ENCODE assay signal across 34 cellular contexts in the genomic region with DNA sequence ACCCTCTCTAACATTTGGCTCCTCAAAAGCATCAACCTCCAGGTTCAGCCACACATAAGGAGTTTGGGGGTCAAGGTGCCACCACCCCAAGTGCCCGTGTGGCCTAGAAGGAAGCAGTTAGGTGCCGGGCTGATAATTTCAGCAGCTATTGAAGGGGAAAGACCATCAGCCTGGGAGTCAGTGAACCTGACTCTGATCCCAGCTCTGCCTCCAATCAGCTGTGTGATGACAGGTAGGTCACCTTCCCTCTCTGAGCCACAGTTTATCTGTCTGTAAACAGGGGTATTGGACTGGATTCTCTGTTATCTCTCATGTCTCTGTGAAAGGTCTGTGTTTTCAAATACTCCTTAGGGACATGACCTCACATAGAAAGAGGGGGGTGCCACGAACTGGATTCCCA. TPM values are rescaled to one million over a fixed set of nuclear protein-coding genes. Genes with fewer than 3 reads are reported as not detected.
"Had no signal": no experiment of that assay in that cellular context is flagged by ENCODE, and none has a peak within 500 bp of the region (broad histone marks: within the 10 kb centered on the region; RNA-seq: fewer than 3 reads in every experiment).

No MANE protein-coding gene starts in this region.

- H3K4me3 Mint-ChIP-seq: naive thymus-derived CD8-positive, alpha-beta T cell; natural killer cell treated with Interleukin-12 subunit alpha and Interleukin-12 subunit beta and Interleukin-15 and Interleukin-18, amount 100 ng/mL, for 72 hours; nephron progenitor cell; stimulated activated memory B cell treated with anti-CD40 and anti-IgM and Interleukin-4, amounts not matched to agents 10 μg/mL and 1 μg/mL and 100 μg/mL, for 72 hours; stimulated activated naive CD8-positive, alpha-beta T cell treated with anti-CD3 and anti-CD28 coated beads, Interleukin-15, amount 100 ng/mL, for 72 hours; type B pancreatic cell had no signal

- H3K9me3 ChIP-seq: neutrophil, ovary, psoas muscle, spleen, suprapubic skin, testis, tibial artery, transverse colon, upper lobe of right lung, uterus had no signal

- H3K4me2 ChIP-seq: smooth muscle cell had no signal

- H3K36me3 Mint-ChIP-seq: naive thymus-derived CD8-positive, alpha-beta T cell; natural killer cell treated with Interleukin-12 subunit alpha and Interleukin-12 subunit beta and Interleukin-15 and Interleukin-18, amount 100 ng/mL, for 72 hours; stimulated activated memory B cell treated with anti-CD40 and anti-IgM and Interleukin-4, amounts not matched to agents 10 μg/mL and 1 μg/mL and 100 μg/mL, for 72 hours; type B pancreatic cell had no signal

- H2AFZ ChIP-seq: parathyroid adenoma had no signal

- H3K4me3 ChIP-seq: ovary, psoas muscle, skin epidermis, smooth muscle cell, spleen, suprapubic skin, testis, tibial artery, transverse colon, upper lobe of right lung, uterus had no signal

- H3K27ac ChIP-seq: neutrophil, ovary, parathyroid adenoma, psoas muscle, skin epidermis, spleen, suprapubic skin, testis, tibial artery, transverse colon, upper lobe of right lung, uterus had no signal

- H3K27me3 ChIP-seq: ovary, testis, uterus had no signal

- DNase-seq: naive thymus-derived CD8-positive, alpha-beta T cell; nephron progenitor cell; nucleus accumbens; ovary; psoas muscle; right cardiac atrium; spleen; stimulated activated CD4-positive, alpha-beta T cell treated with anti-CD3 and anti-CD28 coated beads, Interleukin-12 subunit alpha, Interleukin-12 subunit beta, amount 100 ng/mL, for 4 hours; stimulated activated CD4-positive, alpha-beta T cell treated with anti-CD3 and anti-CD28 coated beads, Interleukin-1b, Interleukin-23, amount 100 ng/mL, for 48 hours; stimulated activated CD4-positive, alpha-beta T cell treated with anti-CD3 and anti-CD28 coated beads, Interleukin-4, amount 100 ng/mL, for 1 hour; stimulated activated CD4-positive, alpha-beta T cell treated with anti-CD3 and anti-CD28 coated beads, Interleukin-4, amount 100 ng/mL, for 4 hours; stimulated activated CD8-positive, alpha-beta memory T cell treated with anti-CD3 and anti-CD28 coated beads, Interleukin-4, amount 100 ng/mL, for 48 hours; stimulated activated naive CD4-positive, alpha-beta T cell; stimulated activated naive CD8-positive, alpha-beta T cell treated with anti-CD3 and anti-CD28 coated beads, Interleukin-15, amount 100 ng/mL, for 72 hours; stimulated activated naive CD8-positive, alpha-beta T cell treated with anti-CD3 and anti-CD28 coated beads, Interleukin-15, Interleukin-2, amounts not matched to agents 100 U/mL and 50 U/mL, for 24 hours; testis; tibial artery; transverse colon; upper lobe of right lung; uterus had no signal

- H3K9me3 Mint-ChIP-seq: naive thymus-derived CD8-positive, alpha-beta T cell; natural killer cell treated with Interleukin-12 subunit alpha and Interleukin-12 subunit beta and Interleukin-15 and Interleukin-18, amount 100 ng/mL, for 72 hours; nephron progenitor cell; neural crest cell; stimulated activated memory B cell treated with anti-CD40 and anti-IgM and Interleukin-4, amounts not matched to agents 10 μg/mL and 1 μg/mL and 100 μg/mL, for 72 hours; stimulated activated naive CD8-positive, alpha-beta T cell treated with anti-CD3 and anti-CD28 coated beads, Interleukin-15, amount 100 ng/mL, for 72 hours; type B pancreatic cell had no signal

- H3K27ac Mint-ChIP-seq: natural killer cell treated with Interleukin-12 subunit alpha and Interleukin-12 subunit beta and Interleukin-15 and Interleukin-18, amount 100 ng/mL, for 72 hours; nephron progenitor cell; progenitor cell of endocrine pancreas; stimulated activated memory B cell treated with anti-CD40 and anti-IgM and Interleukin-4, amounts not matched to agents 10 μg/mL and 1 μg/mL and 100 μg/mL, for 72 hours; stimulated activated naive CD8-positive, alpha-beta T cell treated with anti-CD3 and anti-CD28 coated beads, Interleukin-15, amount 100 ng/mL, for 72 hours; type B pancreatic cell had no signal

- H3K36me3 ChIP-seq: neutrophil, ovary, spleen, suprapubic skin, tibial artery, transverse colon, upper lobe of right lung, uterus had no signal

- H3K79me2 ChIP-seq: parathyroid adenoma had no signal

- H3K4me1 ChIP-seq: uterus had no signal

RNA-seq across cellular contexts. Expression of gene CRHR1, which starts 3.9 kb away (rescaled TPM):
- total RNA-seq: naive thymus-derived CD8-positive, alpha-beta T cell; natural killer cell treated with Interleukin-12 subunit alpha and Interleukin-12 subunit beta and Interleukin-15 and Interleukin-18, amount 100 ng/mL, for 72 hours; omental fat pad; progenitor cell of endocrine pancreas; renal cortical epithelial cell; right cardiac atrium; spleen; transverse colon; upper lobe of right lung had no signal

RNA-seq across cellular contexts. Expression of gene SPPL2C, which starts 56.6 kb away (rescaled TPM):
- total RNA-seq: naive thymus-derived CD8-positive, alpha-beta T cell; natural killer cell treated with Interleukin-12 subunit alpha and Interleukin-12 subunit beta and Interleukin-15 and Interleukin-18, amount 100 ng/mL, for 72 hours; neural crest cell; omental fat pad; ovary; progenitor cell of endocrine pancreas; psoas muscle; renal cortical epithelial cell; right cardiac atrium; sciatic nerve; smooth muscle cell; spleen; suprapubic skin; transverse colon; upper lobe of right lung; urinary bladder; uterus had no signal
